1 cellular context compared by ENCODE assay signal in genomic region chr14:68459480-68460136, GRCh38.
TF ChIP-seq lines count a peak whose summit lies in the region.

No MANE protein-coding gene starts in this region.

TF ChIP-seq in WTC11, 78 proteins besides CTCF, POLR2A, EP300 and RAD21 (continued from another document):
- TF ChIP-seq ZNF425 (CRISPR knock-in tag; conservative IDR thresholded peaks at IDR 0.05) (no peak), IRF1 (CRISPR knock-in tag; IDR thresholded peaks at IDR 0.05) (no peak), IRF2 (CRISPR knock-in tag; IDR thresholded peaks at IDR 0.05; ENCODE audit: borderline replicate concordance, low read depth) (no peak), ZNF532 (CRISPR knock-in tag; IDR thresholded peaks at IDR 0.05; ENCODE audit: borderline replicate concordance) (no peak), E2F4 (CRISPR knock-in tag; IDR thresholded peaks at IDR 0.05; ENCODE audit: borderline replicate concordance, low read depth) (no peak), GABPB1 (CRISPR knock-in tag; IDR thresholded peaks at IDR 0.05) (no peak)
